Comparison of ENCODE assay signal across 8 cellular contexts in genomic region chr21:36980280-36981048, GRCh38. TPM values are rescaled to one million over a fixed set of nuclear protein-coding genes. Genes with fewer than 3 reads are reported as not detected.
DNase-seq lines count a peak whose midpoint lies in the region; ATAC-seq and TF ChIP-seq lines count a peak whose summit lies in the region.

No MANE protein-coding gene starts in this region.

- H3K9me3 ChIP-seq in stomach smooth muscle (ENCODE audit: control insufficient read depth in 2 of 2, low read length in 2 of 2), result no peaks in the 10 kb centered on the region

- H3K4me3 ChIP-seq in kidney epithelial cell (ENCODE audit: low read depth, low read length) (peak overlapping the region; percentile 43), stomach smooth muscle (ENCODE audit: low read length in 2 of 2) (peak overlapping the region; percentile 62 to 71)

- H3K36me3 ChIP-seq in kidney epithelial cell (ENCODE audit: control insufficient read depth, insufficient read depth, low read length), result no peaks in the 10 kb centered on the region
- H3K36me3 ChIP-seq in stomach smooth muscle (ENCODE audit: control insufficient read depth in 2 of 2, insufficient read depth in 2 of 2, low read length in 2 of 2), result no peaks in the 10 kb centered on the region

- DNase-seq in COLO668 (lab: John Stamatoyannopoulos, UW; ENCODE audit: unreplicated experiment), result peak; percentile 79
- no peak for DNase-seq in MCF 10A (ENCODE audit: unreplicated experiment)
- no peak for DNase-seq in kidney epithelial cell (ENCODE audit: low read depth)
- no peak for DNase-seq in NCI-H1436 treated with DMSO at 0.1 percent for 48 hours (lab: John Stamatoyannopoulos, UW)
- DNase-seq in amniotic stem cell (lab: John Stamatoyannopoulos, UW), result no peak

- CTCF ChIA-PET in MCF 10A (lab: Yijun Ruan, JAX), result interaction anchor here (0.6 to 0.9 kb wide), 3 partner anchors 15 to 1202 kb away, joined by 3 to 6 read pairs (median 5); partner anchors contain the start of gene HLCS

- H3K27me3 Mint-ChIP-seq in MCF 10A (ENCODE audit: insufficient read depth, unreplicated experiment), result no peaks in the 10 kb centered on the region

- H3K9ac ChIP-seq in stomach smooth muscle (ENCODE audit: low read length in 2 of 2), result peak overlapping the region; percentile 35 to 51

- H3K27ac Mint-ChIP-seq in MCF 10A (ENCODE audit: low read depth, unreplicated experiment), result peak overlapping the region; percentile 22

- no peak overlapping the region for H3K27ac ChIP-seq in stomach smooth muscle (ENCODE audit: low read length)

- ATAC-seq in HG02852 (IDR thresholded peaks at IDR 0.05; ENCODE audit: unreplicated experiment), result no peak

- H3K27me3 ChIP-seq in kidney epithelial cell (ENCODE audit: control insufficient read depth, insufficient read depth, low read length), result no peaks in the 10 kb centered on the region
- H3K27me3 ChIP-seq in stomach smooth muscle (ENCODE audit: control insufficient read depth in 1 of 2, insufficient read depth in 2 of 2, low read length in 2 of 2), result no peaks in the 10 kb centered on the region

- no TSS peak for BruUV-seq in MCF 10A (replicated peaks; lab: Mats Ljungman, UMichigan)

- no peaks in the 10 kb centered on the region for H3K9me3 Mint-ChIP-seq in MCF 10A (ENCODE audit: unreplicated experiment)

- TF ChIP-seq CTCF in MCF 10A (IDR thresholded peaks at IDR 0.05; ENCODE audit: unreplicated experiment) (no peak), kidney epithelial cell (IDR thresholded peaks at IDR 0.05; ENCODE audit: insufficient read depth, low read length, poor library complexity, severe bottlenecking) (no peak)

- no peaks in the 10 kb centered on the region for H3K36me3 Mint-ChIP-seq in MCF 10A (ENCODE audit: insufficient read depth, unreplicated experiment)

- no peak for TF ChIP-seq EP300 in Ishikawa (IDR thresholded peaks at IDR 0.05; ENCODE audit: borderline replicate concordance)

- H3K4me3 Mint-ChIP-seq in MCF 10A (ENCODE audit: unreplicated experiment), result peak overlapping the region; percentile 59

- no peak for TF ChIP-seq RAD21 in Ishikawa (IDR thresholded peaks at IDR 0.05; ENCODE audit: low read depth)

- peaks cover 8% of the 10 kb centered on the region for H3K4me1 Mint-ChIP-seq in MCF 10A (ENCODE audit: insufficient read depth, unreplicated experiment)

- POLR2A ChIA-PET in MCF 10A (lab: Yijun Ruan, JAX), result no interaction called here

- intact Hi-C loops in MCF 10A (cut with micrococcal nuclease), result no loop called here

- peaks cover 14% of the 10 kb centered on the region for H3K4me1 ChIP-seq in stomach smooth muscle (ENCODE audit: control insufficient read depth, insufficient read depth, low read length)

TF ChIP-seq in Ishikawa, 13 proteins besides CTCF, POLR2A, EP300 and RAD21:
- TF ChIP-seq USF1 (IDR thresholded peaks at IDR 0.05) (no peak), CREB1 (IDR thresholded peaks at IDR 0.05; ENCODE audit: low read depth) (no peak), NFIC (IDR thresholded peaks at IDR 0.05) (peak; percentile 37; the same call in 1 of the 2 replicates), REST (IDR thresholded peaks at IDR 0.05; ENCODE audit: low read depth) (no peak), YY1 (IDR thresholded peaks at IDR 0.05; ENCODE audit: low read depth) (no peak), TEAD4 (IDR thresholded peaks at IDR 0.05) (no peak), FOXM1 (IDR thresholded peaks at IDR 0.05; ENCODE audit: borderline replicate concordance, low read depth) (no peak), TAF1 (IDR thresholded peaks at IDR 0.05; ENCODE audit: low read depth) (peak; percentile 50; the same call in 1 of the 2 replicates), TCF12 (IDR thresholded peaks at IDR 0.05; ENCODE audit: low read depth) (no peak), ZBTB7A (IDR thresholded peaks at IDR 0.05; ENCODE audit: low read depth) (0 out of 2 replicates have a peak, but pooled peaks have one; percentile 29), EGR1 (IDR thresholded peaks at IDR 0.05) (no peak), CEBPB (IDR thresholded peaks at IDR 0.05) (no peak), MAX (IDR thresholded peaks at IDR 0.05) (peak; percentile 45; the same call in 1 of the 2 replicates)

RNA-seq across cellular contexts. Expression of gene HLCS, which starts 14.0 kb away (rescaled TPM):
- total RNA-seq in MCF 10A (2022), result 45.1 and 46.1 TPM in 2 replicates
- total RNA-seq in kidney epithelial cell, result 26.7 and 38.2 TPM in 2 replicates

RNA-seq across cellular contexts. Expression of gene RIPPLY3, which starts 26.0 kb away (rescaled TPM):
- total RNA-seq in MCF 10A (2022) (not detected in 2 replicates), kidney epithelial cell (0.48 and 0.92 TPM in 2 replicates)
